In the genomic region with DNA sequence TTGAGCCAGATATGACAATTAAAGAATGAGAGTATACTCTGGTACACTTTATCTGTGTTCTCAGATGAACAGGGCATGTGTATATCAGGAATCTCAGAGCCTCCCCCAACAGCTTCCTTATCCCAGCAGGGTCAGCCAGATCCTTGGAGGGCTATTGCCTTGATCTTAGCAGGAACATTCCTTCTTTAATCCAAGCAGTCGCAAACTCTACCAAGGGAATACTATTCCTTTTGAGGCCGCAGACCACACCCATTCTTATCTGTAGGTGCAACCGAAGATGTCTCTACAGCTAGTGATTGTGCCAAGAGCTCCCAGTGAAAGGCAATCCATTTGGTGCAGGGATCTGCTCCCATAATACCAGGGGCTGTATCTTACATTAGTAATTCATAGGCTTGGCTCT, we compare ENCODE assay signal across 30 cellular contexts.
"Had no signal": no experiment of that assay in that cellular context is flagged by ENCODE, and none has a peak within 500 bp of the region (broad histone marks: within the 10 kb centered on the region; RNA-seq: fewer than 3 reads in every experiment).

No MANE protein-coding gene starts in this region.

- H3K27me3 Mint-ChIP-seq: activated CD4-positive, alpha-beta T cell treated with anti-CD3 and anti-CD28 coated beads, Interleukin-2, amount 10 ng/mL, durations not matched to agents 7 days and 5 days; activated naive CD4-positive, alpha-beta T cell treated with anti-CD3 and anti-CD28 coated beads, Interleukin-2, amount 50 U/mL, for 24 hours; activated naive CD8-positive, alpha-beta T cell treated with anti-CD3 and anti-CD28 coated beads for 36 hours; activated naive CD8-positive, alpha-beta T cell treated with anti-CD3 and anti-CD28 coated beads, Interleukin-2, amount 50 U/mL, for 24 hours; activated T-helper 17 cell treated with anti-CD3 and anti-CD28 coated beads, Interleukin-2, amount 50 U/mL, for 72 hours; effector memory CD8-positive, alpha-beta T cell had no signal

- H3K27me3 ChIP-seq: adrenal gland, body of pancreas, esophagus squamous epithelium, gastroesophageal sphincter had no signal

- H3K4me1 ChIP-seq: adrenal gland, esophagus squamous epithelium, gastroesophageal sphincter had no signal

- ATAC-seq: activated CD8-positive, alpha-beta T cell treated with anti-CD3 and anti-CD28 coated beads for 36 hours; activated naive CD8-positive, alpha-beta T cell treated with anti-CD3 and anti-CD28 coated beads, Interleukin-2, amount 50 U/mL, for 24 hours; activated T-cell treated with anti-CD3 and anti-CD28 coated beads, Interleukin-2, amount 50 U/mL, for 4 hours; activated T-helper 17 cell treated with anti-CD3 and anti-CD28 coated beads, Interleukin-2, amount 50 U/mL, for 72 hours; body of pancreas; effector memory CD8-positive, alpha-beta T cell; gastroesophageal sphincter; T-helper 17 cell had no signal

- H3K4me1 Mint-ChIP-seq: activated CD4-positive, alpha-beta T cell treated with anti-CD3 and anti-CD28 coated beads, Interleukin-2, amount 10 ng/mL, durations not matched to agents 7 days and 5 days; activated naive CD4-positive, alpha-beta T cell treated with anti-CD3 and anti-CD28 coated beads, Interleukin-2, amount 50 U/mL, for 24 hours; activated naive CD8-positive, alpha-beta T cell treated with anti-CD3 and anti-CD28 coated beads for 36 hours; activated naive CD8-positive, alpha-beta T cell treated with anti-CD3 and anti-CD28 coated beads, Interleukin-2, amount 50 U/mL, for 24 hours; activated T-helper 17 cell treated with anti-CD3 and anti-CD28 coated beads, Interleukin-2, amount 50 U/mL, for 72 hours; T-helper 17 cell had no signal

- H3K36me3 Mint-ChIP-seq: activated naive CD4-positive, alpha-beta T cell treated with anti-CD3 and anti-CD28 coated beads, Interleukin-2, amount 50 U/mL, for 24 hours; activated naive CD8-positive, alpha-beta T cell treated with anti-CD3 and anti-CD28 coated beads for 36 hours had no signal

- H3K36me3 ChIP-seq: adrenal gland, esophagus squamous epithelium, gastroesophageal sphincter had no signal

- DNase-seq: activated CD4-positive, alpha-beta T cell treated with anti-CD3 and anti-CD28 coated beads for 1 hour; activated CD4-positive, alpha-beta T cell treated with anti-CD3 and anti-CD28 coated beads for 4 hours; activated CD4-positive, alpha-beta T cell treated with anti-CD3 and anti-CD28 coated beads, Interleukin-2, amount 10 ng/mL, durations not matched to agents 7 days and 5 days; activated CD4-positive, alpha-beta T cell treated with anti-CD3 and anti-CD28 coated beads, Interleukin-2, amount 50 U/mL, for 4 hours; activated CD8-positive, alpha-beta memory T cell treated with anti-CD3 and anti-CD28 coated beads for 24 hours; activated CD8-positive, alpha-beta T cell treated with anti-CD3 and anti-CD28 coated beads for 36 hours; activated effector memory CD4-positive, alpha-beta T cell treated with Interleukin-2 at 50 U/mL for 16 hours; activated gamma-delta T cell treated with Interleukin-2 at 50 U/mL for 16 hours; activated naive CD4-positive, alpha-beta T cell treated with Interleukin-2 at 50 U/mL for 16 hours; activated naive CD8-positive, alpha-beta T cell treated with anti-CD3 and anti-CD28 coated beads for 36 hours; activated naive CD8-positive, alpha-beta T cell treated with anti-CD3 and anti-CD28 coated beads, Interleukin-2, amount 50 U/mL, for 24 hours; activated T-cell treated with anti-CD3 and anti-CD28 coated beads, Interleukin-2, amount 50 U/mL, for 4 hours; adrenal gland; amygdala; aorta; body of pancreas; caudate nucleus; cortex of kidney; dermis blood vessel endothelial cell; effector CD4-positive, alpha-beta T cell; effector memory CD8-positive, alpha-beta T cell; esophagus squamous epithelium; foreskin melanocyte; T-helper 1 cell; T-helper 17 cell had no signal

- H3K9me3 ChIP-seq: adrenal gland, body of pancreas, esophagus squamous epithelium, gastroesophageal sphincter had no signal

- H3K27ac Mint-ChIP-seq: activated CD4-positive, alpha-beta T cell treated with anti-CD3 and anti-CD28 coated beads, Interleukin-2, amount 10 ng/mL, durations not matched to agents 7 days and 5 days; activated CD8-positive, alpha-beta T cell treated with anti-CD3 and anti-CD28 coated beads for 36 hours; activated naive CD4-positive, alpha-beta T cell treated with anti-CD3 and anti-CD28 coated beads, Interleukin-2, amount 50 U/mL, for 24 hours; activated naive CD8-positive, alpha-beta T cell treated with anti-CD3 and anti-CD28 coated beads for 36 hours; activated naive CD8-positive, alpha-beta T cell treated with anti-CD3 and anti-CD28 coated beads, Interleukin-2, amount 50 U/mL, for 24 hours; activated T-helper 17 cell treated with anti-CD3 and anti-CD28 coated beads, Interleukin-2, amount 50 U/mL, for 72 hours; effector memory CD8-positive, alpha-beta T cell; T-helper 17 cell; T-helper 2 cell treated with Interferon-gamma antibody and Interleukin-4, amounts not matched to agents 5 μg/mL and 100 μg/mL, for 36 hours had no signal

- H3K4me3 Mint-ChIP-seq: activated CD4-positive, alpha-beta T cell treated with anti-CD3 and anti-CD28 coated beads, Interleukin-2, amount 10 ng/mL, durations not matched to agents 7 days and 5 days; activated CD8-positive, alpha-beta T cell treated with anti-CD3 and anti-CD28 coated beads for 36 hours; activated naive CD4-positive, alpha-beta T cell treated with anti-CD3 and anti-CD28 coated beads, Interleukin-2, amount 50 U/mL, for 24 hours; activated naive CD8-positive, alpha-beta T cell treated with anti-CD3 and anti-CD28 coated beads for 36 hours; activated naive CD8-positive, alpha-beta T cell treated with anti-CD3 and anti-CD28 coated beads, Interleukin-2, amount 50 U/mL, for 24 hours; activated T-cell treated with anti-CD3 and anti-CD28 coated beads, Interleukin-2, amount 50 U/mL, for 4 hours; activated T-helper 17 cell treated with anti-CD3 and anti-CD28 coated beads, Interleukin-2, amount 50 U/mL, for 72 hours; effector memory CD8-positive, alpha-beta T cell; T-helper 17 cell; T-helper 2 cell treated with Interferon-gamma antibody and Interleukin-4, amounts not matched to agents 5 μg/mL and 100 μg/mL, for 36 hours had no signal

- H3K27ac ChIP-seq: adrenal gland, body of pancreas, epithelial cell of prostate, esophagus squamous epithelium, gastroesophageal sphincter had no signal

- H3K9me3 Mint-ChIP-seq: activated CD4-positive, alpha-beta T cell treated with anti-CD3 and anti-CD28 coated beads, Interleukin-2, amount 10 ng/mL, durations not matched to agents 7 days and 5 days; activated CD8-positive, alpha-beta T cell treated with anti-CD3 and anti-CD28 coated beads for 36 hours; activated naive CD4-positive, alpha-beta T cell treated with anti-CD3 and anti-CD28 coated beads, Interleukin-2, amount 50 U/mL, for 24 hours; activated naive CD8-positive, alpha-beta T cell treated with anti-CD3 and anti-CD28 coated beads for 36 hours; activated T-cell treated with anti-CD3 and anti-CD28 coated beads, Interleukin-2, amount 50 U/mL, for 4 hours; activated T-helper 17 cell treated with anti-CD3 and anti-CD28 coated beads, Interleukin-2, amount 50 U/mL, for 72 hours; T-helper 2 cell treated with Interferon-gamma antibody and Interleukin-4, amounts not matched to agents 5 μg/mL and 100 μg/mL, for 36 hours had no signal

- H3K4me3 ChIP-seq: adrenal gland, body of pancreas, esophagus squamous epithelium, gastroesophageal sphincter had no signal
